In the genomic region with DNA sequence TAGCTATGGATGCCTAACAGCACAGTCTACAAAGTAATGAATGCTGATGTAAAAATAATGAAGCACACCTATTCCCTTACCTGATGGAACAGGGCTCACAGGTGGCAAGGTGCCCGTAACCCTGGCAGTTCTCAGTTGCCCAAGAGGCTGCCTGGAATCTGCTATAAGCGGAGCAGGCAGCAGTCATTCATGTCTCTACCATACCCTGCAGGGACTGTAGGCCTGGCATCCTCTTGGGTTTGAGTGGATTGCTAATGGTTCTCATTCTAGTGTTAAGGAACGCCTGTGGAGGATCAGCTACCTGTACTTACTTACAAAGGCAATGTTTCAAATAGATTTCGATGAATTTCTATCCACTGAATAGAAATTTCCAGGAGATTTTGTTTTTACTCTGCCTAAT, we compare ENCODE assay signal across 19 cellular contexts. TPM values are rescaled to one million over a fixed set of nuclear protein-coding genes. Genes with fewer than 3 reads are reported as not detected.
A peak's percentile ranks its signal among the peaks of the same experiment; 100 is the strongest.
DNase-seq lines count a peak whose midpoint lies in the region; ATAC-seq, FAIRE-seq and TF ChIP-seq lines count a peak whose summit lies in the region.
"Had no signal": no experiment of that assay in that cellular context is flagged by ENCODE, and none has a peak within 500 bp of the region (broad histone marks: within the 10 kb centered on the region; RNA-seq: fewer than 3 reads in every experiment).

No MANE protein-coding gene starts in this region.

- no peak overlapping the region for H3K9ac ChIP-seq in HUES48 (ENCODE audit: low read depth, low read length)
- no peak overlapping the region; a peak in 1 of 7 replicates for H3K9ac ChIP-seq in H1 (replicated peaks in 1 of 4; ENCODE audit: extremely low read depth in 1 of 4, low read depth in 3 of 4, low read length in 3 of 4)
- H3K9ac ChIP-seq: KMS-11 had no signal

- H3K4me1 Mint-ChIP-seq in natural killer cell treated with Interleukin-12 subunit alpha and Interleukin-12 subunit beta and Interleukin-15 and Interleukin-18, amount 100 ng/mL, for 72 hours (ENCODE audit: low read depth in 2 of 2), result no peaks in the 10 kb centered on the region

- no peak for TF ChIP-seq CTCF in H1 (IDR thresholded peaks at IDR 0.05; ENCODE audit: control extremely low read depth in 1 of 3, insufficient read depth in 1 of 3, low read depth in 1 of 3, low read length in 3 of 3)
- no peak for TF ChIP-seq CTCF in stomach (IDR thresholded peaks at IDR 0.05)

- WGBS in H1 (ENCODE audit: extremely low coverage in 1 of 2, insufficient coverage in 1 of 2, insufficient read length in 1 of 2, insufficient replicate concordance in 2 of 2, low coverage in 1 of 2, low lambda C conversion rate in 2 of 2, missing lambda C conversion rate in 1 of 2), 2 experiments, result 22% methylated on average over 4 of the region's 4 CpGs; no CpG with 5 or more reads in 1 of the 2 experiments
- 70 to 87% (median 80%) methylated on average over 4 of the region's 4 CpGs for WGBS in stomach, 5 donors

- H2BK5ac ChIP-seq in H1 (ENCODE audit: low read depth, low read length), result no peak overlapping the region

- CTCF ChIA-PET in H1 (lab: Charles Lee; ENCODE audit: partially characterized antibody), result interaction anchor here (1.4 kb wide), 1 partner anchor 39 kb away, joined by 5 read pairs; the partner anchor contains the start of gene BAIAP2L1

- no peak overlapping the region for H3K23ac ChIP-seq in H1 (ENCODE audit: insufficient read length)

- POLR2A ChIA-PET in H1 (lab: Charles Lee; ENCODE audit: partially characterized antibody), result interaction anchor here (0.7 to 2.2 kb wide), 3 partner anchors 37 to 70 kb away, joined by 3 to 7 read pairs (median 3); no protein-coding TSS in a partner anchor

- no peak overlapping the region for H2AK5ac ChIP-seq in H1 (ENCODE audit: low read depth, low read length)

- no peak overlapping the region for H2AFZ ChIP-seq in H1 (ENCODE audit: low read length)

- H3K27ac ChIP-seq in HUES48 (ENCODE audit: low read depth, low read length) (peak overlapping the region; percentile 22), H1 (ENCODE audit: low read depth, low read length) (no peak overlapping the region), stomach (peak overlapping the region in 4 of 5 donors; percentile 26 to 77 (median 47))
- H3K27ac ChIP-seq: C4-2B, KMS-11, SJSA1 had no signal

- no peak overlapping the region for H4K8ac ChIP-seq in H1 (ENCODE audit: extremely low read depth, insufficient read depth, low read length)

- peak overlapping the region; percentile 18 to 52 for H3K4me2 ChIP-seq in H1 (ENCODE audit: insufficient read depth in 1 of 2, low read depth in 2 of 2, low read length in 2 of 2)
- H3K4me2 ChIP-seq: KMS-11 had no signal

- H2BK15ac ChIP-seq in H1 (ENCODE audit: low read length), result no peak overlapping the region

- peaks cover 10 to 11% of the 10 kb centered on the region in 2 donors for H3K27me3 Mint-ChIP-seq in natural killer cell treated with Interleukin-12 subunit alpha and Interleukin-12 subunit beta and Interleukin-15 and Interleukin-18, amount 100 ng/mL, for 72 hours

- H3K56ac ChIP-seq in H1 (replicated peaks; ENCODE audit: insufficient read length, low read depth, low read length), result no peak overlapping the region

- TF ChIP-seq RAD21 in H1 (IDR thresholded peaks at IDR 0.05 in 1 of 2, conservative IDR thresholded peaks at IDR 0.05 in 1 of 2; ENCODE audit: low read depth in 2 of 2, low read length in 2 of 2), result no peak

- H2BK12ac ChIP-seq in H1 (ENCODE audit: low read depth, low read length), result no peak overlapping the region

- no peak for ATAC-seq in natural killer cell treated with Interleukin-12 subunit alpha and Interleukin-12 subunit beta and Interleukin-15 and Interleukin-18, amount 100 ng/mL, for 72 hours
- ATAC-seq in left colon, result no peak

- no peak overlapping the region for H3K27ac Mint-ChIP-seq in natural killer cell treated with Interleukin-12 subunit alpha and Interleukin-12 subunit beta and Interleukin-15 and Interleukin-18, amount 100 ng/mL, for 72 hours

- FAIRE-seq in H1 (lab: Jason Lieb, UNC), result peak; percentile 83

- H3K18ac ChIP-seq in H1 (ENCODE audit: extremely low read depth, low read length), result no peak overlapping the region

- no peak overlapping the region for H3K4me3 Mint-ChIP-seq in natural killer cell treated with Interleukin-12 subunit alpha and Interleukin-12 subunit beta and Interleukin-15 and Interleukin-18, amount 100 ng/mL, for 72 hours

- H3K9me3 ChIP-seq in HUES48 (ENCODE audit: control insufficient read depth, insufficient read depth, low read length) (no peaks in the 10 kb centered on the region), H1 (ENCODE audit: insufficient read depth in 2 of 2, low read depth in 1 of 2, low read length in 1 of 2) (no peaks in the 10 kb centered on the region), stomach (no peaks in the 10 kb centered on the region)
- H3K9me3 ChIP-seq: SJSA1 had no signal

- H3K36me3 ChIP-seq in HUES48 (ENCODE audit: control insufficient read depth, insufficient read depth, low read length) (0 out of 2 replicates have a peak, but pooled peaks cover 5% of the 10 kb centered on the region), H1 (ENCODE audit: control insufficient read depth in 2 of 4, insufficient read depth in 4 of 4, low read length in 3 of 4) (peaks cover 0 to 5% (median 0%) of the 10 kb centered on the region in 4 experiments; a peak in 3 of 8 replicates), stomach (no peaks in the 10 kb centered on the region)
- H3K36me3 ChIP-seq: SJSA1 had no signal

- TF ChIP-seq POLR2A in H1 (IDR thresholded peaks at IDR 0.05; ENCODE audit: control extremely low read depth in 1 of 2, low read depth in 2 of 2, low read length in 2 of 2), result no peak
- TF ChIP-seq POLR2A in stomach (IDR thresholded peaks at IDR 0.05), result no peak

- H4K5ac ChIP-seq in H1 (ENCODE audit: insufficient read length, low read depth, low read length), result no peak overlapping the region

- 0 out of 3 replicates have a peak, but pooled peaks of 1 of the 2 experiments have one; percentile 55 for TF ChIP-seq EP300 in H1 (IDR thresholded peaks at IDR 0.05; ENCODE audit: borderline replicate concordance in 1 of 2, low read depth in 2 of 2, low read length in 2 of 2)
- TF ChIP-seq EP300 in stomach (IDR thresholded peaks at IDR 0.05), result no peak

- H3K14ac ChIP-seq in H1 (ENCODE audit: insufficient read length), result no peak overlapping the region

- H3K27me3 ChIP-seq in HUES48 (ENCODE audit: control insufficient read depth, insufficient read depth, low read length) (no peaks in the 10 kb centered on the region), H1 (replicated peaks in 1 of 4; ENCODE audit: control insufficient read depth in 3 of 4, extremely low read depth in 1 of 4, insufficient read depth in 3 of 4, low read length in 3 of 4) (no peaks in the 10 kb centered on the region; a peak in 1 of 7 replicates), stomach (no peaks in the 10 kb centered on the region)
- H3K27me3 ChIP-seq: SJSA1 had no signal

- DNase-seq in H1 (ENCODE audit: low read depth in 1 of 2, low spot score in 2 of 2), result peak; percentile 58 to 69
- peak; percentile 41 for DNase-seq in iPS-NIHi7 (ENCODE audit: extremely low spot score)
- DNase-seq in stomach, result peak; percentile 41
- DNase-seq in natural killer cell treated with Interleukin-12 subunit alpha and Interleukin-12 subunit beta and Interleukin-15 and Interleukin-18, amount 100 ng/mL, for 72 hours (ENCODE audit: low spot score), result no peak
- no peak for DNase-seq in left colon
- DNase-seq in KG1 (lab: John Stamatoyannopoulos, UW), result no peak
- DNase-seq in stimulated activated CD4-positive, alpha-beta T cell treated with anti-CD3 and anti-CD28 coated beads, Interleukin-1b, Interleukin-23, amount 100 ng/mL, for 48 hours, result no peak
- DNase-seq: ACHN, DMS79, MV-4-11, NCI-H1417, NCI-H187, NCI-H2107, NCI-H345, NCI-H524 treated with DMSO at 0.1 percent for 48 hours had no signal

- intact Hi-C loops in stomach (cut with DNase I; ENCODE audit: low total_unique reads), result no loop called here
- intact Hi-C loops in left colon (cut with DNase I, micrococcal nuclease), result no loop called here

- H4K20me1 ChIP-seq in H1 (replicated peaks in 1 of 2; ENCODE audit: control insufficient read depth in 1 of 2, insufficient read depth in 2 of 2, low read length in 2 of 2), result peaks cover 8 to 14% of the 10 kb centered on the region in 2 experiments

- no peak overlapping the region for H4K91ac ChIP-seq in H1 (replicated peaks; ENCODE audit: insufficient read length, low read length)

- H3K4ac ChIP-seq in H1 (replicated peaks; ENCODE audit: insufficient read length, low read depth, low read length), result no peak overlapping the region

- 0 out of 4 replicates have a peak, but pooled peaks cover 0 to 7% of the 10 kb centered on the region in 2 experiments for H3K79me2 ChIP-seq in H1 (ENCODE audit: control insufficient read depth in 1 of 2, insufficient read depth in 2 of 2, low read length in 2 of 2)

- H3K4me1 ChIP-seq in HUES48 (ENCODE audit: control insufficient read depth, insufficient read depth, low read length) (peaks cover 13% of the 10 kb centered on the region), H1 (replicated peaks in 1 of 4; ENCODE audit: control insufficient read depth in 3 of 4, insufficient read depth in 4 of 4, low read length in 3 of 4) (peaks cover 8 to 20% (median 10%) of the 10 kb centered on the region in 4 experiments; a peak in 6 of 7 replicates), stomach (peaks cover 27 to 42% (median 36%) of the 10 kb centered on the region in 4 donors)
- H3K4me1 ChIP-seq: SJSA1 had no signal

- no peak overlapping the region for H2BK20ac ChIP-seq in H1 (ENCODE audit: low read length)

- no peaks in the 10 kb centered on the region for H3K36me3 Mint-ChIP-seq in natural killer cell treated with Interleukin-12 subunit alpha and Interleukin-12 subunit beta and Interleukin-15 and Interleukin-18, amount 100 ng/mL, for 72 hours

- H3K79me1 ChIP-seq in H1 (ENCODE audit: low read depth, low read length), result no peaks in the 10 kb centered on the region

- H3K23me2 ChIP-seq in H1 (ENCODE audit: low read depth, low read length), result peaks cover 2% of the 10 kb centered on the region; the same call in 1 of the 2 replicates

- H3K9me3 Mint-ChIP-seq in natural killer cell treated with Interleukin-12 subunit alpha and Interleukin-12 subunit beta and Interleukin-15 and Interleukin-18, amount 100 ng/mL, for 72 hours, result no peaks in the 10 kb centered on the region

- H3K4me3 ChIP-seq in HUES48 (ENCODE audit: low read depth, low read length) (no peak overlapping the region), H1 (ENCODE audit: extremely low read depth in 1 of 4, insufficient read depth in 2 of 4, low read depth in 3 of 4, low read length in 4 of 4) (peak overlapping the region in 1 of 4 experiments; percentile 9; a peak in 2 of 8 replicates), stomach (no peak overlapping the region)
- H3K4me3 ChIP-seq: SJSA1 had no signal

- H2BK120ac ChIP-seq in H1 (replicated peaks; ENCODE audit: low read depth, low read length), result no peak overlapping the region

RNA-seq across cellular contexts. Expression of gene BAIAP2L1, which starts 38.4 kb away (rescaled TPM):
- total RNA-seq in H1 (2021; fragmentation: NEBNext Ultra II Directional; extraction: Animal tissue kit (Norgen Biotek cat#: 25700)), result 42.0 and 42.9 TPM in 2 replicates
- polyA plus RNA-seq in H1 (2011; rRNA removed) (19.2 and 24.7 TPM in 2 replicates), stomach (10 to 100 TPM; 26.1 to 46.9 (median 28.1) TPM)
- polyA plus RNA-seq in H1 (2011; cell fraction: cytosol; rRNA removed), result 32.1 TPM
- 38.1 TPM for polyA plus RNA-seq in H1 (2011; cell fraction: nucleus; rRNA removed)
- 29.5 to 32.8 TPM (median 30.9 TPM) in 4 replicates for polyA plus RNA-seq in H1 (2012, experiment 1 of 2)
- polyA plus RNA-seq in H1 (2012, experiment 2 of 2), result 15.6 TPM
- 22.3 TPM for polyA plus RNA-seq in H1 (2013, experiment 1 of 2)
- 21.9 TPM for polyA plus RNA-seq in H1 (2013, experiment 2 of 2)
- 26.8 and 27.1 TPM in 2 replicates for polyA minus RNA-seq in H1 (2011; rRNA and poly(A)+ RNA removed)
- 19.4 TPM for polyA minus RNA-seq in H1 (2011; cell fraction: cytosol; rRNA and poly(A)+ RNA removed)
- polyA minus RNA-seq in H1 (2011; cell fraction: nucleus; rRNA and poly(A)+ RNA removed), result 24.1 TPM
- total RNA-seq in stomach (10 to 100 TPM; 20.6 to 78.2 (median 62.9) TPM), left colon (10 to 100 TPM; 67.2 to 70.9 TPM)
- 1 to 10 TPM in 1 of 2 donors, under 1 TPM in 1; 0.76 to 1.1 TPM for total RNA-seq in natural killer cell treated with Interleukin-12 subunit alpha and Interleukin-12 subunit beta and Interleukin-15 and Interleukin-18, amount 100 ng/mL, for 72 hours

Comparison
In these comparisons a context has a peak if more than half of its experiments do, and no peak if none do; other contexts are left out.
1. DNase-seq: peak in H1 (2 of 2), iPS-NIHi7 (single experiment) and stomach (single experiment); none in natural killer cell treated with Interleukin-12 subunit alpha and Interleukin-12 subunit beta and Interleukin-15 and Interleukin-18, amount 100 ng/mL, for 72 hours (single experiment), left colon (0 of 2), KG1 (single experiment) and stimulated activated CD4-positive, alpha-beta T cell treated with anti-CD3 and anti-CD28 coated beads, Interleukin-1b, Interleukin-23, amount 100 ng/mL, for 48 hours (single experiment).
2. RNA of gene BAIAP2L1, which starts 38.4 kb away (total RNA-seq): 67.2 to 70.9 TPM in left colon, 20.6 to 78.2 TPM in stomach and 42.0 to 42.9 TPM in H1; 0.76 to 1.1 TPM in natural killer cell treated with Interleukin-12 subunit alpha and Interleukin-12 subunit beta and Interleukin-15 and Interleukin-18, amount 100 ng/mL, for 72 hours; every median in the first group is over 10 times any median in the second.